In the genomic region with DNA sequence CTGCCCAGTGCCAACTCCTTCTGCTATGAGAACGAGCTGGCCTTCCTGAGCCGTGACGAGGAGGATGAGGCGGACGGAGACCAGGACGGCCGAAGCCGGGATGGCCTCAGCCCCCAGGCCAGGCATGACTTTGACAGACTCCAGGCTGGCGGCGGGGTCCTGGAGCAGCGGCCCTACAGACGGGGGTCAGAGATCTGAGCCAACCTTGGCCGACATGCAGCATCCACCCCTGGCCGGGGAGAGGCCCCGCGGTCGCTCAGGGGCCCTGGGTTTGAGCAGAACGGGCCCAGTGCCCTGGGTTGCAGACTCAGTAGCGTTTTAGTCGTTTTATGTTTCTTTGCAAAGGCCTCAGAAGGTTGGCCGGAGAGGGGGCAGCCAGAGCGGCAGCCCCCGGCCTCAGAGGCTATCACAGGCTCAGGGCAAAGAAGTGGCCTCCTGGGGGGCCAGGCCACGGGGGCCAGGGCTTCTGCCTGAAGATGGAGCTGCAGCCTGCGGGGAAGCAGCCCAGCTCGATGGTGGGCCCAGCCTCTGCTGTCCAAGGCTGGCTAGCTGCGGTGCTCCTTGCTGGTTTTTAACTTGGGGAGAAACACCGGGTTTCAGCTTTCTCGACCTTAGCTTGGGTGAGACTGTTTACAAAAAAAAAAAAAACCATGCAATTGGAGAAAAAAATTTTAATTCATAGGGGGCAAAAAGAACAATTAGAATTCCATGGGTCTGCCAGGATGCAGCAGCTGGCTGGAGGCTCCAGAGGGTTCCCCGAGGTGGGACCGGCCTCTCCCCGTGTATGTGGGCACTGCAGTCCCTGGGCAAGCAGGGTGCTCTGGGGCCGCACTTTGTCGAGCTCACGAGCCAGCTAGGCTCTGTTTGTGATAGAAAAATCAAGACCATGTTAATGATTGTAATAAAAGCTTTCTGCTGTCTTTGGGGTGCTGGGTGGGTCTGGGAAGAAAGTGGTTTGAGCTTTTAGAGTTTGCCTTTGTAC, we compare ENCODE assay signal across 5 cellular contexts. TPM values are rescaled to one million over a fixed set of nuclear protein-coding genes. Genes with fewer than 3 reads are reported as not detected.
"Had no signal": no experiment of that assay in that cellular context is flagged by ENCODE, and none has a peak within 500 bp of the region (broad histone marks: within the 10 kb centered on the region; RNA-seq: fewer than 3 reads in every experiment).

No MANE protein-coding gene starts in this region.

RNA-seq across cellular contexts. Expression of a gene that starts 11.9 kb away (rescaled TPM):
- total RNA-seq: GM23338, H1, H9, HT-29, IMR-90 had no signal
- polyA plus RNA-seq: GM23338, H1, IMR-90 had no signal
